Comparison of ENCODE assay signal across 8 cellular contexts in genomic region chr7:2709553-2710165, GRCh38. TPM values are rescaled to one million over a fixed set of nuclear protein-coding genes. Genes with fewer than 3 reads are reported as not detected.
DNase-seq lines count a peak whose midpoint lies in the region; ATAC-seq, FAIRE-seq and TF ChIP-seq lines count a peak whose summit lies in the region.

No MANE protein-coding gene starts in this region.

- ATAC-seq in GM18909 (IDR thresholded peaks at IDR 0.05; ENCODE audit: poor library complexity, unreplicated experiment) = peak; percentile 79
- ATAC-seq in HG03103 (IDR thresholded peaks at IDR 0.05; ENCODE audit: low read depth, unreplicated experiment) = peak; percentile 81
- peak; percentile 88 for ATAC-seq in foreskin keratinocyte
- peak; percentile 71 to 96 (median 88) for ATAC-seq in pancreas

- DNase-seq in AG20443 (ENCODE audit: low spot score) = peak; percentile 91
- peak; percentile 77 for DNase-seq in activated T-helper 2 cell treated with anti-CD3 and anti-CD28 coated beads, Interferon-gamma antibody, Interleukin-2, Interleukin-4, amounts not matched to agents 10 μg/mL and 5 μg/mL and 100 μg/mL, durations not matched to agents 14 hours and 24 hours and 36 hours (ENCODE audit: low spot score)
- peak in 1 of 2 donors; percentile 21 for DNase-seq in foreskin keratinocyte
- DNase-seq in pancreas = peak; percentile 45 to 87 (median 66)
- peak; percentile 85 for DNase-seq in transverse colon

- no peaks in the 10 kb centered on the region; the same call in 1 of the 2 replicates for H3K27me3 ChIP-seq in OCI-LY1 (ENCODE audit: insufficient read depth, low read length)
- no peaks in the 10 kb centered on the region for H3K27me3 ChIP-seq in foreskin keratinocyte
- H3K27me3 ChIP-seq in pancreas = no peaks in the 10 kb centered on the region
- H3K27me3 ChIP-seq in transverse colon = no peaks in the 10 kb centered on the region

- H3K27ac Mint-ChIP-seq in activated T-helper 2 cell treated with anti-CD3 and anti-CD28 coated beads, Interferon-gamma antibody, Interleukin-2, Interleukin-4, amounts not matched to agents 10 μg/mL and 5 μg/mL and 100 μg/mL, durations not matched to agents 14 hours and 24 hours and 36 hours = no peak overlapping the region

- H3K36me3 ChIP-seq in OCI-LY1 (ENCODE audit: insufficient read depth, low read length) (no peaks in the 10 kb centered on the region), pancreas (no peaks in the 10 kb centered on the region), transverse colon (no peaks in the 10 kb centered on the region)

- no peaks in the 10 kb centered on the region for H3K79me2 ChIP-seq in OCI-LY1 (ENCODE audit: insufficient read depth, low read length)

- no peak overlapping the region for H2AFZ ChIP-seq in OCI-LY1 (ENCODE audit: low read length)

- in situ Hi-C loops in transverse colon (cut with MboI; ENCODE audit: low pct_ligation_motif_present in 1 of 4, low pct_unique_long_range_greater_than_20kb in 1 of 4, low sequenced_read_pairs in 3 of 4) = no loop called here

- 25 to 27% methylated on average over 32 to 33 of the region's 33 CpGs for WGBS in pancreas, 2 donors
- 19% methylated on average over 24 of the region's 33 CpGs; no CpG with 5 or more reads in 1 of the 2 donors for WGBS in transverse colon (ENCODE audit: low coverage in 1 of 2), 2 donors

- H3K27me3 Mint-ChIP-seq in activated T-helper 2 cell treated with anti-CD3 and anti-CD28 coated beads, Interferon-gamma antibody, Interleukin-2, Interleukin-4, amounts not matched to agents 10 μg/mL and 5 μg/mL and 100 μg/mL, durations not matched to agents 14 hours and 24 hours and 36 hours (ENCODE audit: low read depth) = peaks cover 4% of the 10 kb centered on the region

- no peaks in the 10 kb centered on the region for H3K9me3 ChIP-seq in OCI-LY1 (ENCODE audit: low read length)
- no peaks in the 10 kb centered on the region for H3K9me3 ChIP-seq in pancreas
- no peaks in the 10 kb centered on the region for H3K9me3 ChIP-seq in transverse colon

- no peaks in the 10 kb centered on the region for H3F3A ChIP-seq in OCI-LY1 (ENCODE audit: insufficient read depth, low read length)

- peaks cover 6% of the 10 kb centered on the region for H3K36me3 Mint-ChIP-seq in activated T-helper 2 cell treated with anti-CD3 and anti-CD28 coated beads, Interferon-gamma antibody, Interleukin-2, Interleukin-4, amounts not matched to agents 10 μg/mL and 5 μg/mL and 100 μg/mL, durations not matched to agents 14 hours and 24 hours and 36 hours (ENCODE audit: low read depth)

- TF ChIP-seq POLR2A in transverse colon (IDR thresholded peaks at IDR 0.05) = no peak

- H4K20me1 ChIP-seq in OCI-LY1 (ENCODE audit: insufficient read depth, low read length) = no peaks in the 10 kb centered on the region

- TF ChIP-seq EP300 in transverse colon (IDR thresholded peaks at IDR 0.05; ENCODE audit: low read depth) = no peak

- intact Hi-C loops in activated T-helper 2 cell treated with anti-CD3 and anti-CD28 coated beads, Interferon-gamma antibody, Interleukin-2, Interleukin-4, amounts not matched to agents 10 μg/mL and 5 μg/mL and 100 μg/mL, durations not matched to agents 14 hours and 24 hours and 36 hours (cut with micrococcal nuclease) = loop anchor here (1.0 to 2.0 kb wide), 3 partner anchors 10 to 233 kb away; partner anchors contain the start of gene GRIFIN
- intact Hi-C loops in pancreas (cut with DNase I) (no loop called here), transverse colon (cut with DNase I; ENCODE audit: low total_unique reads) (no loop called here)

- H3K4me3 ChIP-seq in OCI-LY1 (ENCODE audit: low read depth, low read length, poor library complexity, severe bottlenecking) (peak overlapping the region; percentile 26), pancreas (no peak overlapping the region), transverse colon (peak overlapping the region in 3 of 4 donors; percentile 2 to 45 (median 20))

- no peak for FAIRE-seq in pancreas (lab: Jason Lieb, UNC)

- H3K9me2 ChIP-seq in OCI-LY1 (ENCODE audit: low read depth, low read length) = no peaks in the 10 kb centered on the region

- H3K4me1 ChIP-seq in OCI-LY1 (ENCODE audit: insufficient read depth, low read length, severe bottlenecking) (peaks cover 13% of the 10 kb centered on the region), foreskin keratinocyte (no peaks in the 10 kb centered on the region), pancreas (no peaks in the 10 kb centered on the region), transverse colon (peaks cover 0 to 13% (median 5%) of the 10 kb centered on the region in 4 donors)

- H3K4me2 ChIP-seq in OCI-LY1 (ENCODE audit: low read length) = peak overlapping the region; percentile 44

- no peak overlapping the region for H3K9ac ChIP-seq in OCI-LY1 (ENCODE audit: low read length)

- H3K4me1 Mint-ChIP-seq in activated T-helper 2 cell treated with anti-CD3 and anti-CD28 coated beads, Interferon-gamma antibody, Interleukin-2, Interleukin-4, amounts not matched to agents 10 μg/mL and 5 μg/mL and 100 μg/mL, durations not matched to agents 14 hours and 24 hours and 36 hours (ENCODE audit: low read depth) = peaks cover 33% of the 10 kb centered on the region

- H3K27ac ChIP-seq in OCI-LY1 (ENCODE audit: low read depth, low read length, poor library complexity, severe bottlenecking) (no peak overlapping the region), foreskin keratinocyte (no peak overlapping the region), pancreas (no peak overlapping the region), transverse colon (no peak overlapping the region)

- no peaks in the 10 kb centered on the region for H3K9me3 Mint-ChIP-seq in activated T-helper 2 cell treated with anti-CD3 and anti-CD28 coated beads, Interferon-gamma antibody, Interleukin-2, Interleukin-4, amounts not matched to agents 10 μg/mL and 5 μg/mL and 100 μg/mL, durations not matched to agents 14 hours and 24 hours and 36 hours

- peak overlapping the region; percentile 26 for H3K4me3 Mint-ChIP-seq in activated T-helper 2 cell treated with anti-CD3 and anti-CD28 coated beads, Interferon-gamma antibody, Interleukin-2, Interleukin-4, amounts not matched to agents 10 μg/mL and 5 μg/mL and 100 μg/mL, durations not matched to agents 14 hours and 24 hours and 36 hours (ENCODE audit: low read depth)

- TF ChIP-seq CTCF in OCI-LY1 (IDR thresholded peaks at IDR 0.05; ENCODE audit: low read length) = peak; percentile 99
- TF ChIP-seq CTCF in foreskin keratinocyte (conservative IDR thresholded peaks at IDR 0.05) = peak; percentile 92
- peak; percentile 50 to 83 (median 78) for TF ChIP-seq CTCF in pancreas (IDR thresholded peaks at IDR 0.05)
- TF ChIP-seq CTCF in transverse colon (IDR thresholded peaks at IDR 0.05) = peak; percentile 85 to 94 (median 91)

RNA-seq across cellular contexts. Expression of gene AMZ1, which starts 21.7 kb away (rescaled TPM):
- 0.07 and 0.14 TPM in 2 replicates for total RNA-seq in activated T-helper 2 cell treated with anti-CD3 and anti-CD28 coated beads, Interferon-gamma antibody, Interleukin-2, Interleukin-4, amounts not matched to agents 10 μg/mL and 5 μg/mL and 100 μg/mL, durations not matched to agents 14 hours and 24 hours and 36 hours
- total RNA-seq in foreskin keratinocyte (not detected in 2 replicates), pancreas (under 1 TPM in 1 of 6 donors, not detected in 5; 0.19 TPM), transverse colon (under 1 TPM in 1 of 4 donors, not detected in 3; 0.64 TPM)
- polyA plus RNA-seq in foreskin keratinocyte (not detected in 2 replicates), pancreas (under 1 TPM; 0.04 to 0.05 TPM)

Comparison
In these comparisons a context has a peak if more than half of its experiments do, and no peak if none do; other contexts are left out.
1. H3K4me3 ChIP-seq: peak in OCI-LY1 (single experiment) and transverse colon (3 of 4); none in pancreas (0 of 4).
2. Peak in every context shown above with its lines, with median percentiles within 50 percentile points of each other: ATAC-seq and CTCF ChIP-seq.